Comparison of ENCODE assay signal across 21 cellular contexts in genomic region chr10:82084496-82084895, GRCh38.
DNase-seq lines count a peak whose midpoint lies in the region; ATAC-seq and TF ChIP-seq lines count a peak whose summit lies in the region.
"Had no signal": no experiment of that assay in that cellular context is flagged by ENCODE, and none has a peak within 500 bp of the region (broad histone marks: within the 10 kb centered on the region; RNA-seq: fewer than 3 reads in every experiment).

No MANE protein-coding gene starts in this region.

- intact Hi-C loops in activated T-helper 2 cell treated with anti-CD3 and anti-CD28 coated beads, Interferon-gamma antibody, Interleukin-2, Interleukin-4, amounts not matched to agents 10 μg/mL and 5 μg/mL and 100 μg/mL, durations not matched to agents 14 hours and 24 hours and 36 hours (cut with micrococcal nuclease) = no loop called here

- H3K27me3 Mint-ChIP-seq in T-helper 17 cell (no peaks in the 10 kb centered on the region), WTC11 (ENCODE audit: low read depth) (no peaks in the 10 kb centered on the region)
- no peaks in the 10 kb centered on the region for H3K27me3 Mint-ChIP-seq in activated T-helper 2 cell treated with anti-CD3 and anti-CD28 coated beads, Interferon-gamma antibody, Interleukin-2, Interleukin-4, amounts not matched to agents 10 μg/mL and 5 μg/mL and 100 μg/mL, durations not matched to agents 14 hours and 24 hours and 36 hours (ENCODE audit: low read depth)
- H3K27me3 Mint-ChIP-seq: CD4-positive, alpha-beta memory T cell; CD4-positive, CD25-positive, alpha-beta regulatory T cell; CD8-positive, alpha-beta memory T cell had no signal

- ATAC-seq in T-helper 17 cell = no peak
- no peak for ATAC-seq in WTC11
- ATAC-seq: GM12878 had no signal

- POLR2A ChIA-PET in WTC11 (lab: Charles Lee) = no interaction called here

- TF ChIP-seq CTCF in WTC11 (IDR thresholded peaks at IDR 0.05) = no peak
- no peak for TF ChIP-seq CTCF in GM13977 (IDR thresholded peaks at IDR 0.05; ENCODE audit: extremely low read depth, insufficient read depth, missing control alignments)

- CTCF ChIA-PET in WTC11 (lab: Charles Lee) = interaction anchor here (0.6 to 1.3 kb wide), 6 partner anchors 16 to 1002 kb away, joined by 3 to 4 read pairs (median 3); no protein-coding TSS in a partner anchor

- no peaks in the 10 kb centered on the region for H3K36me3 Mint-ChIP-seq in T-helper 17 cell (ENCODE audit: low read depth)
- no peaks in the 10 kb centered on the region for H3K36me3 Mint-ChIP-seq in WTC11
- no peaks in the 10 kb centered on the region for H3K36me3 Mint-ChIP-seq in activated T-helper 2 cell treated with anti-CD3 and anti-CD28 coated beads, Interferon-gamma antibody, Interleukin-2, Interleukin-4, amounts not matched to agents 10 μg/mL and 5 μg/mL and 100 μg/mL, durations not matched to agents 14 hours and 24 hours and 36 hours (ENCODE audit: low read depth)
- H3K36me3 Mint-ChIP-seq: CD14-positive monocyte; CD4-positive, alpha-beta memory T cell; CD4-positive, CD25-positive, alpha-beta regulatory T cell; CD8-positive, alpha-beta memory T cell had no signal

- peak overlapping the region; percentile 25 for H3K4me3 Mint-ChIP-seq in T-helper 17 cell
- no peak overlapping the region for H3K4me3 Mint-ChIP-seq in WTC11
- H3K4me3 Mint-ChIP-seq in activated T-helper 2 cell treated with anti-CD3 and anti-CD28 coated beads, Interferon-gamma antibody, Interleukin-2, Interleukin-4, amounts not matched to agents 10 μg/mL and 5 μg/mL and 100 μg/mL, durations not matched to agents 14 hours and 24 hours and 36 hours (ENCODE audit: low read depth) = no peak overlapping the region
- H3K4me3 Mint-ChIP-seq: CD14-positive monocyte; CD4-positive, alpha-beta memory T cell; CD4-positive, CD25-positive, alpha-beta regulatory T cell; CD8-positive, alpha-beta memory T cell had no signal

- H3K9me3 ChIP-seq in T-helper 17 cell (ENCODE audit: control insufficient read depth, low read length, poor library complexity, severe bottlenecking) = no peaks in the 10 kb centered on the region
- H3K9me3 ChIP-seq: BE2C had no signal

- H3K27ac Mint-ChIP-seq in T-helper 17 cell (no peak overlapping the region), WTC11 (peak overlapping the region; percentile 28; the same call in 1 of the 2 replicates)
- no peak overlapping the region for H3K27ac Mint-ChIP-seq in activated T-helper 2 cell treated with anti-CD3 and anti-CD28 coated beads, Interferon-gamma antibody, Interleukin-2, Interleukin-4, amounts not matched to agents 10 μg/mL and 5 μg/mL and 100 μg/mL, durations not matched to agents 14 hours and 24 hours and 36 hours
- H3K27ac Mint-ChIP-seq: CD4-positive, alpha-beta memory T cell; CD4-positive, CD25-positive, alpha-beta regulatory T cell; CD8-positive, alpha-beta memory T cell had no signal

- H3K9me3 Mint-ChIP-seq in WTC11 = no peaks in the 10 kb centered on the region
- peaks cover 26% of the 10 kb centered on the region for H3K9me3 Mint-ChIP-seq in activated T-helper 2 cell treated with anti-CD3 and anti-CD28 coated beads, Interferon-gamma antibody, Interleukin-2, Interleukin-4, amounts not matched to agents 10 μg/mL and 5 μg/mL and 100 μg/mL, durations not matched to agents 14 hours and 24 hours and 36 hours

- in situ Hi-C loops in GM13977 (cut with MboI; ENCODE audit: low pct_unique_long_range_greater_than_20kb, low sequenced_read_pairs, unreplicated experiment) = no loop called here

- H3K4me1 Mint-ChIP-seq in T-helper 17 cell = no peaks in the 10 kb centered on the region
- H3K4me1 Mint-ChIP-seq in WTC11 = no peaks in the 10 kb centered on the region
- H3K4me1 Mint-ChIP-seq in activated T-helper 2 cell treated with anti-CD3 and anti-CD28 coated beads, Interferon-gamma antibody, Interleukin-2, Interleukin-4, amounts not matched to agents 10 μg/mL and 5 μg/mL and 100 μg/mL, durations not matched to agents 14 hours and 24 hours and 36 hours (ENCODE audit: low read depth) = no peaks in the 10 kb centered on the region
- H3K4me1 Mint-ChIP-seq: CD14-positive monocyte; CD4-positive, alpha-beta memory T cell; CD4-positive, CD25-positive, alpha-beta regulatory T cell; CD8-positive, alpha-beta memory T cell had no signal

- DNase-seq in T-helper 17 cell (no peak), WTC11 (ENCODE audit: low spot score) (no peak), putamen (ENCODE audit: low spot score) (peak; percentile 52), GM13977 (ENCODE audit: low spot score) (no peak)
- no peak for DNase-seq in activated T-helper 2 cell treated with anti-CD3 and anti-CD28 coated beads, Interferon-gamma antibody, Interleukin-2, Interleukin-4, amounts not matched to agents 10 μg/mL and 5 μg/mL and 100 μg/mL, durations not matched to agents 14 hours and 24 hours and 36 hours (ENCODE audit: low spot score)
- DNase-seq: 8988T; ACHN; BE2C; C1 segment of cervical spinal cord; CD4-positive, alpha-beta memory T cell; CD4-positive, CD25-positive, alpha-beta regulatory T cell; CD8-positive, alpha-beta memory T cell; COR-L47; DMS 273 treated with DMSO at 0.1 percent for 48 hours; DMS153; DMS79; DND-41; EL; GDM1 had no signal

TF ChIP-seq in WTC11, 78 proteins besides CTCF, POLR2A, EP300 and RAD21:
- no peak for TF ChIP-seq EMX1 (CRISPR knock-in tag; IDR thresholded peaks at IDR 0.05)
TF ChIP-seq in WTC11: peak in this region for 0.
